In the genomic region with DNA sequence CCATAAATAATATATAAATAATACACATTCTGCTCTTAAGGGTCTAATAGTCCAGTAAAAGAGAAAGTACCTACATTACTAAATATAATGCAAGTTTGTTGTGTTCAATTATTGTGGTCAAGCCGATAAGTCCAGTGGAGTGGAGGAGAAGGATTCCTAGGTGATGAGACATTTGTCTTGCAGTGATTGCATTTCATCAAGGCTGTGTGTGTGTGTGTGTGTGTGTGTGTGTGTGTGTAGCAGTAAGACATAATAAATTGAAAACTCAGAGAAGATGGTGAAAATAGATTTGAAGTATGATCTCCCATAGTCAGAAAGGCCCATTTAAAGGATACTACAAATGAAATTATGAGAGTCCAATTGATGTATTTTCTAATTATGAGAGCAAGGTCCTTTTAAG, we compare ENCODE assay signal across 12 cellular contexts.
A peak's percentile ranks its signal among the peaks of the same experiment; 100 is the strongest.
DNase-seq lines count a peak whose midpoint lies in the region; ATAC-seq and TF ChIP-seq lines count a peak whose summit lies in the region.
"Had no signal": no experiment of that assay in that cellular context is flagged by ENCODE, and none has a peak within 500 bp of the region (broad histone marks: within the 10 kb centered on the region; RNA-seq: fewer than 3 reads in every experiment).

No MANE protein-coding gene starts in this region.

- H4K20me1 ChIP-seq in smooth muscle cell (ENCODE audit: low read depth): no peaks in the 10 kb centered on the region

- TF ChIP-seq CTCF in foreskin keratinocyte (conservative IDR thresholded peaks at IDR 0.05): no peak
- TF ChIP-seq CTCF in smooth muscle cell (IDR thresholded peaks at IDR 0.05; ENCODE audit: borderline replicate concordance, insufficient read depth, poor library complexity, severe bottlenecking): no peak
- no peak for TF ChIP-seq CTCF in prostate gland (IDR thresholded peaks at IDR 0.05)

- H3K27me3 ChIP-seq in foreskin keratinocyte (no peaks in the 10 kb centered on the region), smooth muscle cell (ENCODE audit: low read depth) (no peaks in the 10 kb centered on the region), prostate gland (replicated peaks; ENCODE audit: insufficient read depth) (no peaks in the 10 kb centered on the region)
- H3K27me3 ChIP-seq: body of pancreas, heart left ventricle had no signal

- peak; percentile 86 for ATAC-seq in SK-N-SH treated with all-trans-retinoic acid at 6 μM for 48 hours
- peak; percentile 46 for ATAC-seq in foreskin keratinocyte
- ATAC-seq in HG03571 (IDR thresholded peaks at IDR 0.05; ENCODE audit: unreplicated experiment): no peak
- ATAC-seq: body of pancreas; heart left ventricle; naive thymus-derived CD8-positive, alpha-beta T cell had no signal

- H3K9me3 ChIP-seq in smooth muscle cell (replicated peaks; ENCODE audit: low read depth) (no peaks in the 10 kb centered on the region), prostate gland (no peaks in the 10 kb centered on the region)
- H3K9me3 ChIP-seq: body of pancreas, heart left ventricle had no signal

- H3K4me2 ChIP-seq in smooth muscle cell: peak overlapping the region; percentile 75

- peak; percentile 83 for DNase-seq in H4 (ENCODE audit: low spot score)
- peak; percentile 62 to 85 for DNase-seq in foreskin keratinocyte
- no peak for DNase-seq in smooth muscle cell (lab: John Stamatoyannopoulos, UW; ENCODE audit: unreplicated experiment)
- no peak for DNase-seq in NCI-H2081 (lab: John Stamatoyannopoulos, UW)
- no peak for DNase-seq in prostate gland (ENCODE audit: low spot score)
- DNase-seq in NCI-H526 (lab: John Stamatoyannopoulos, UW): no peak
- DNase-seq: body of pancreas; heart left ventricle; naive thymus-derived CD8-positive, alpha-beta T cell; NCI-H2081 treated with DMSO at 0.1 percent for 48 hours had no signal

- H3K27ac ChIP-seq in foreskin keratinocyte (peak overlapping the region; percentile 8), smooth muscle cell (ENCODE audit: low read depth) (peak overlapping the region; percentile 82), prostate gland (no peak overlapping the region)
- H3K27ac ChIP-seq: body of pancreas had no signal

- peak overlapping the region; percentile 17 for H3K4me3 ChIP-seq in smooth muscle cell
- H3K4me3 ChIP-seq in prostate gland: no peak overlapping the region
- H3K4me3 ChIP-seq: body of pancreas, heart left ventricle had no signal

- peak overlapping the region; percentile 71 for H2AFZ ChIP-seq in smooth muscle cell (ENCODE audit: low read depth)

- no peaks in the 10 kb centered on the region for H3K79me2 ChIP-seq in smooth muscle cell (ENCODE audit: low read depth)

- TF ChIP-seq POLR2A in prostate gland (IDR thresholded peaks at IDR 0.05): no peak

- WGBS in smooth muscle cell (ENCODE audit: low lambda C conversion rate): 3% methylated on average over 1 of the region's 1 CpG
- WGBS in prostate gland: 65% methylated on average over 1 of the region's 1 CpG

- intact Hi-C loops in prostate gland (cut with DNase I): no loop called here

- H3F3A ChIP-seq in smooth muscle cell (ENCODE audit: low read depth): peaks cover 11% of the 10 kb centered on the region

- H3K9ac ChIP-seq in smooth muscle cell (ENCODE audit: low read depth): peak overlapping the region; percentile 27

- H3K4me1 ChIP-seq in foreskin keratinocyte: no peaks in the 10 kb centered on the region
- H3K4me1 ChIP-seq in smooth muscle cell (ENCODE audit: low read depth): no peaks in the 10 kb centered on the region
- H3K4me1 ChIP-seq in prostate gland (replicated peaks): no peaks in the 10 kb centered on the region
- H3K4me1 ChIP-seq: body of pancreas, heart left ventricle had no signal

- no peaks in the 10 kb centered on the region for H3K36me3 ChIP-seq in smooth muscle cell (ENCODE audit: low read depth)
- H3K36me3 ChIP-seq in prostate gland: no peaks in the 10 kb centered on the region
- H3K36me3 ChIP-seq: heart left ventricle had no signal

TF ChIP-seq in SK-N-SH treated with all-trans-retinoic acid at 6 μM for 48 hours, 23 proteins besides CTCF, POLR2A, EP300 and RAD21:
- TF ChIP-seq ISL1 (CRISPR knock-in tag; IDR thresholded peaks at IDR 0.05) (peak; percentile 61), TOX (CRISPR knock-in tag; IDR thresholded peaks at IDR 0.05; ENCODE audit: borderline replicate concordance) (peak; percentile 61; the same call in 1 of the 2 replicates), ZNF565 (CRISPR knock-in tag; conservative IDR thresholded peaks at IDR 0.05; ENCODE audit: low read depth) (no peak), CSDC2 (CRISPR knock-in tag; IDR thresholded peaks at IDR 0.05) (no peak)
- TF ChIP-seq, protein P1, sequence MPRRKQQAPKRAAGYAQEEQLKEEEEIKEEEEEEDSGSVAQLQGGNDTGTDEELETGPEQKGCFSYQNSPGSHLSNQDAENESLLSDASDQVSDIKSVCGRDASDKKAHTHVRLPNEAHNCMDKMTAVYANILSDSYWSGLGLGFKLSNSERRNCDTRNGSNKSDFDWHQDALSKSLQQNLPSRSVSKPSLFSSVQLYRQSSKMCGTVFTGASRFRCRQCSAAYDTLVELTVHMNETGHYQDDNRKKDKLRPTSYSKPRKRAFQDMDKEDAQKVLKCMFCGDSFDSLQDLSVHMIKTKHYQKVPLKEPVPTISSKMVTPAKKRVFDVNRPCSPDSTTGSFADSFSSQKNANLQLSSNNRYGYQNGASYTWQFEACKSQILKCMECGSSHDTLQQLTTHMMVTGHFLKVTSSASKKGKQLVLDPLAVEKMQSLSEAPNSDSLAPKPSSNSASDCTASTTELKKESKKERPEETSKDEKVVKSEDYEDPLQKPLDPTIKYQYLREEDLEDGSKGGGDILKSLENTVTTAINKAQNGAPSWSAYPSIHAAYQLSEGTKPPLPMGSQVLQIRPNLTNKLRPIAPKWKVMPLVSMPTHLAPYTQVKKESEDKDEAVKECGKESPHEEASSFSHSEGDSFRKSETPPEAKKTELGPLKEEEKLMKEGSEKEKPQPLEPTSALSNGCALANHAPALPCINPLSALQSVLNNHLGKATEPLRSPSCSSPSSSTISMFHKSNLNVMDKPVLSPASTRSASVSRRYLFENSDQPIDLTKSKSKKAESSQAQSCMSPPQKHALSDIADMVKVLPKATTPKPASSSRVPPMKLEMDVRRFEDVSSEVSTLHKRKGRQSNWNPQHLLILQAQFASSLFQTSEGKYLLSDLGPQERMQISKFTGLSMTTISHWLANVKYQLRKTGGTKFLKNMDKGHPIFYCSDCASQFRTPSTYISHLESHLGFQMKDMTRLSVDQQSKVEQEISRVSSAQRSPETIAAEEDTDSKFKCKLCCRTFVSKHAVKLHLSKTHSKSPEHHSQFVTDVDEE (CRISPR knock-in tag; IDR thresholded peaks at IDR 0.05): no peak

Comparison
In these comparisons a context has a peak if more than half of its experiments do, and no peak if none do; other contexts are left out.
1. DNase-seq: peak in H4 (single experiment) and foreskin keratinocyte (2 of 2); none in smooth muscle cell (single experiment), NCI-H2081 (0 of 2), prostate gland (single experiment) and NCI-H526 (0 of 2).
2. H3K27ac ChIP-seq: peak in foreskin keratinocyte (single experiment) and smooth muscle cell (single experiment); none in prostate gland (0 of 2).